1 cellular context compared by ENCODE assay signal in the genomic region with DNA sequence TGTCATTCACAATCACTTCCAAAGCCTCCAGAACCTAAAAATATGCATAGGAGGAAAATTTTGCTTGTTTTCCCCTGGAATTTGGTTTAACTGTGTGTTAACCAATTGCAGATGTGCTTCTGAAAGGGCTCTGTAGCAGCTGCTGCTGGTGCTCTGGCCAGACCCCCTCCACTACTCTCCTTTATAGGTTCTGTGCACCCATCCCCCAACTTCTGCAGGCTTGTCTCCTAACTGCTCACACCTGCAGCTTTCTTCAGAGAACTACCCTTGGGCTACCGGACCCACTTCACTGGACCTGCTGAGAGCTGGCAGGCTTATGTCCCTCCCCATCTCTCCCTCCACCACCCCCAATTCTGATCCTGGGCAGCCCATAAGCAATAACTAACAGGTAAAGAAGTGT.
TF ChIP-seq lines count a peak whose summit lies in the region.

No MANE protein-coding gene starts in this region.

TF ChIP-seq in H1, 55 proteins besides CTCF, POLR2A, EP300 and RAD21:
- no peak for TF ChIP-seq TAF7 (optimal IDR thresholded peaks at IDR 0.05; ENCODE audit: borderline replicate concordance, low read depth, low read length)
- TF ChIP-seq KDM5A (IDR thresholded peaks at IDR 0.05; ENCODE audit: low read length): no peak
- no peak for TF ChIP-seq HDAC6 (IDR thresholded peaks at IDR 0.05; ENCODE audit: low read depth, low read length)
- no peak for TF ChIP-seq CTBP2 (IDR thresholded peaks at IDR 0.05; ENCODE audit: borderline replicate concordance, insufficient read depth, insufficient read length, low read length)
- no peak for TF ChIP-seq CBX5 (IDR thresholded peaks at IDR 0.05; ENCODE audit: low read depth, low read length)
- no peak for TF ChIP-seq BRCA1 (IDR thresholded peaks at IDR 0.05; ENCODE audit: low read depth, low read length)
- no peak for TF ChIP-seq PHF8 (conservative IDR thresholded peaks at IDR 0.05; ENCODE audit: low read depth, low read length)
- no peak for TF ChIP-seq SIRT6 (IDR thresholded peaks at IDR 0.05; ENCODE audit: low read length)
- TF ChIP-seq JUND (IDR thresholded peaks at IDR 0.05; ENCODE audit: low read length): no peak
- no peak for TF ChIP-seq CREB1 (IDR thresholded peaks at IDR 0.05)
- TF ChIP-seq, protein P1, sequence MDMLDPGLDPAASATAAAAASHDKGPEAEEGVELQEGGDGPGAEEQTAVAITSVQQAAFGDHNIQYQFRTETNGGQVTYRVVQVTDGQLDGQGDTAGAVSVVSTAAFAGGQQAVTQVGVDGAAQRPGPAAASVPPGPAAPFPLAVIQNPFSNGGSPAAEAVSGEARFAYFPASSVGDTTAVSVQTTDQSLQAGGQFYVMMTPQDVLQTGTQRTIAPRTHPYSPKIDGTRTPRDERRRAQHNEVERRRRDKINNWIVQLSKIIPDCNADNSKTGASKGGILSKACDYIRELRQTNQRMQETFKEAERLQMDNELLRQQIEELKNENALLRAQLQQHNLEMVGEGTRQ (IDR thresholded peaks at IDR 0.05; ENCODE audit: low read length): no peak
- TF ChIP-seq ASH2L (IDR thresholded peaks at IDR 0.05; ENCODE audit: low read length): no peak
- no peak for TF ChIP-seq TBP (IDR thresholded peaks at IDR 0.05; ENCODE audit: low read depth, low read length)
- no peak for TF ChIP-seq BCL11A (IDR thresholded peaks at IDR 0.05; ENCODE audit: low read depth in 2 of 2, low read length in 2 of 2)
- no peak for TF ChIP-seq SP1 (IDR thresholded peaks at IDR 0.05; ENCODE audit: low read depth, low read length)
TF ChIP-seq in H1: peak in this region for 0.
